ENCODE assay signal across 1 cellular context in genomic region chr1:92951141-92951582, GRCh38.
A peak's percentile ranks its signal among the peaks of the same experiment; 100 is the strongest.
TF ChIP-seq lines count a peak whose summit lies in the region.

No MANE protein-coding gene starts in this region.

TF ChIP-seq in HepG2, 621 proteins besides CTCF, POLR2A, EP300 and RAD21 (continued from another document):
- no peak; the same call in 1 of the 2 replicates for TF ChIP-seq ZBTB7B (CRISPR knock-in tag; IDR thresholded peaks at IDR 0.05)
- TF ChIP-seq CBX5 (CRISPR knock-in tag; IDR thresholded peaks at IDR 0.05; ENCODE audit: borderline replicate concordance) = peak; percentile 80; the same call in 1 of the 2 replicates
- peak; percentile 53 for TF ChIP-seq ZEB1 (IDR thresholded peaks at IDR 0.05; ENCODE audit: insufficient replicate concordance, low read depth)
- TF ChIP-seq GATAD2A (CRISPR knock-in tag; IDR thresholded peaks at IDR 0.05) = peak; percentile 76
- peak; percentile 66 for TF ChIP-seq ZSCAN9 (CRISPR knock-in tag; IDR thresholded peaks at IDR 0.05; ENCODE audit: borderline replicate concordance)
- TF ChIP-seq KLF12 (CRISPR knock-in tag; IDR thresholded peaks at IDR 0.05; ENCODE audit: borderline replicate concordance) = peak; percentile 88; the same call in 1 of the 2 replicates
- peak; percentile 82; the same call in 1 of the 2 replicates for TF ChIP-seq MIER3 (CRISPR knock-in tag; IDR thresholded peaks at IDR 0.05; ENCODE audit: borderline replicate concordance)
- peak; percentile 66; the same call in 1 of the 2 replicates for TF ChIP-seq MAX (IDR thresholded peaks at IDR 0.05)
- TF ChIP-seq, protein P1, sequence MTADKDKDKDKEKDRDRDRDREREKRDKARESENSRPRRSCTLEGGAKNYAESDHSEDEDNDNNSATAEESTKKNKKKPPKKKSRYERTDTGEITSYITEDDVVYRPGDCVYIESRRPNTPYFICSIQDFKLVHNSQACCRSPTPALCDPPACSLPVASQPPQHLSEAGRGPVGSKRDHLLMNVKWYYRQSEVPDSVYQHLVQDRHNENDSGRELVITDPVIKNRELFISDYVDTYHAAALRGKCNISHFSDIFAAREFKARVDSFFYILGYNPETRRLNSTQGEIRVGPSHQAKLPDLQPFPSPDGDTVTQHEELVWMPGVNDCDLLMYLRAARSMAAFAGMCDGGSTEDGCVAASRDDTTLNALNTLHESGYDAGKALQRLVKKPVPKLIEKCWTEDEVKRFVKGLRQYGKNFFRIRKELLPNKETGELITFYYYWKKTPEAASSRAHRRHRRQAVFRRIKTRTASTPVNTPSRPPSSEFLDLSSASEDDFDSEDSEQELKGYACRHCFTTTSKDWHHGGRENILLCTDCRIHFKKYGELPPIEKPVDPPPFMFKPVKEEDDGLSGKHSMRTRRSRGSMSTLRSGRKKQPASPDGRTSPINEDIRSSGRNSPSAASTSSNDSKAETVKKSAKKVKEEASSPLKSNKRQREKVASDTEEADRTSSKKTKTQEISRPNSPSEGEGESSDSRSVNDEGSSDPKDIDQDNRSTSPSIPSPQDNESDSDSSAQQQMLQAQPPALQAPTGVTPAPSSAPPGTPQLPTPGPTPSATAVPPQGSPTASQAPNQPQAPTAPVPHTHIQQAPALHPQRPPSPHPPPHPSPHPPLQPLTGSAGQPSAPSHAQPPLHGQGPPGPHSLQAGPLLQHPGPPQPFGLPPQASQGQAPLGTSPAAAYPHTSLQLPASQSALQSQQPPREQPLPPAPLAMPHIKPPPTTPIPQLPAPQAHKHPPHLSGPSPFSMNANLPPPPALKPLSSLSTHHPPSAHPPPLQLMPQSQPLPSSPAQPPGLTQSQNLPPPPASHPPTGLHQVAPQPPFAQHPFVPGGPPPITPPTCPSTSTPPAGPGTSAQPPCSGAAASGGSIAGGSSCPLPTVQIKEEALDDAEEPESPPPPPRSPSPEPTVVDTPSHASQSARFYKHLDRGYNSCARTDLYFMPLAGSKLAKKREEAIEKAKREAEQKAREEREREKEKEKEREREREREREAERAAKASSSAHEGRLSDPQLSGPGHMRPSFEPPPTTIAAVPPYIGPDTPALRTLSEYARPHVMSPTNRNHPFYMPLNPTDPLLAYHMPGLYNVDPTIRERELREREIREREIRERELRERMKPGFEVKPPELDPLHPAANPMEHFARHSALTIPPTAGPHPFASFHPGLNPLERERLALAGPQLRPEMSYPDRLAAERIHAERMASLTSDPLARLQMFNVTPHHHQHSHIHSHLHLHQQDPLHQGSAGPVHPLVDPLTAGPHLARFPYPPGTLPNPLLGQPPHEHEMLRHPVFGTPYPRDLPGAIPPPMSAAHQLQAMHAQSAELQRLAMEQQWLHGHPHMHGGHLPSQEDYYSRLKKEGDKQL (CRISPR knock-in tag; IDR thresholded peaks at IDR 0.05; ENCODE audit: low read depth) = no peak
- no peak for TF ChIP-seq KLF13 (CRISPR knock-in tag; IDR thresholded peaks at IDR 0.05)
- TF ChIP-seq ZNF264 (CRISPR knock-in tag; IDR thresholded peaks at IDR 0.05) = peak; percentile 53; the same call in 1 of the 2 replicates
- peak; percentile 70; the same call in 1 of the 2 replicates for TF ChIP-seq KMT2B (CRISPR knock-in tag; IDR thresholded peaks at IDR 0.05)
- TF ChIP-seq, protein P2, sequence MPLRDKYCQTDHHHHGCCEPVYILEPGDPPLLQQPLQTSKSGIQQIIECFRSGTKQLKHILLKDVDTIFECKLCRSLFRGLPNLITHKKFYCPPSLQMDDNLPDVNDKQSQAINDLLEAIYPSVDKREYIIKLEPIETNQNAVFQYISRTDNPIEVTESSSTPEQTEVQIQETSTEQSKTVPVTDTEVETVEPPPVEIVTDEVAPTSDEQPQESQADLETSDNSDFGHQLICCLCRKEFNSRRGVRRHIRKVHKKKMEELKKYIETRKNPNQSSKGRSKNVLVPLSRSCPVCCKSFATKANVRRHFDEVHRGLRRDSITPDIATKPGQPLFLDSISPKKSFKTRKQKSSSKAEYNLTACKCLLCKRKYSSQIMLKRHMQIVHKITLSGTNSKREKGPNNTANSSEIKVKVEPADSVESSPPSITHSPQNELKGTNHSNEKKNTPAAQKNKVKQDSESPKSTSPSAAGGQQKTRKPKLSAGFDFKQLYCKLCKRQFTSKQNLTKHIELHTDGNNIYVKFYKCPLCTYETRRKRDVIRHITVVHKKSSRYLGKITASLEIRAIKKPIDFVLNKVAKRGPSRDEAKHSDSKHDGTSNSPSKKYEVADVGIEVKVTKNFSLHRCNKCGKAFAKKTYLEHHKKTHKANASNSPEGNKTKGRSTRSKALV (CRISPR knock-in tag; IDR thresholded peaks at IDR 0.05) = no peak
- peak; percentile 55; the same call in 1 of the 2 replicates for TF ChIP-seq KAT7 (CRISPR knock-in tag; IDR thresholded peaks at IDR 0.05; ENCODE audit: borderline replicate concordance)
- TF ChIP-seq XRCC5 (optimal IDR thresholded peaks at IDR 0.05; ENCODE audit: low read length) = peak; percentile 83
TF ChIP-seq in HepG2: peak in this region for 154.
